10 cellular contexts compared by ENCODE assay signal in genomic region chr4:120749445-120750151, GRCh38.
A peak's percentile ranks its signal among the peaks of the same experiment; 100 is the strongest.
DNase-seq lines count a peak whose midpoint lies in the region; ATAC-seq and TF ChIP-seq lines count a peak whose summit lies in the region.
"Had no signal": no experiment of that assay in that cellular context is flagged by ENCODE, and none has a peak within 500 bp of the region (broad histone marks: within the 10 kb centered on the region; RNA-seq: fewer than 3 reads in every experiment).

No MANE protein-coding gene starts in this region.

- H3K27me3 Mint-ChIP-seq in central memory CD8-positive, alpha-beta T cell, result no peaks in the 10 kb centered on the region
- peaks cover 0 to 1% of the 10 kb centered on the region in 2 donors for H3K27me3 Mint-ChIP-seq in CD4-positive, alpha-beta memory T cell
- H3K27me3 Mint-ChIP-seq in CD14-positive monocyte (ENCODE audit: low read depth in 3 of 3), result no peaks in the 10 kb centered on the region

- H3K36me3 ChIP-seq in CD4-positive, alpha-beta memory T cell (ENCODE audit: insufficient read depth, low read length), result no peaks in the 10 kb centered on the region

- H3K27ac ChIP-seq in CD4-positive, alpha-beta memory T cell (ENCODE audit: low read depth, low read length), result no peak overlapping the region
- H3K27ac ChIP-seq: VCaP had no signal

- H3K27ac Mint-ChIP-seq in central memory CD8-positive, alpha-beta T cell (ENCODE audit: low read depth), result no peak overlapping the region
- no peak overlapping the region for H3K27ac Mint-ChIP-seq in CD4-positive, alpha-beta memory T cell
- H3K27ac Mint-ChIP-seq in CD14-positive monocyte, result no peak overlapping the region
- H3K27ac Mint-ChIP-seq: natural killer cell had no signal

- peak; percentile 23 for DNase-seq in NCI-H1092 (lab: John Stamatoyannopoulos, UW)
- DNase-seq in central memory CD8-positive, alpha-beta T cell (ENCODE audit: low spot score in 2 of 2), result no peak
- DNase-seq in Kasumi-1 (lab: John Stamatoyannopoulos, UW), result no peak
- no peak for DNase-seq in NOMO-1 treated with DMSO at 0.1 percent for 48 hours (lab: John Stamatoyannopoulos, UW; ENCODE audit: unreplicated experiment)
- DNase-seq in CD4-positive, alpha-beta memory T cell, result no peak
- no peak for DNase-seq in CD14-positive monocyte (ENCODE audit: low spot score)
- DNase-seq: natural killer cell had no signal

- no peak for TF ChIP-seq CTCF in CD14-positive monocyte (IDR thresholded peaks at IDR 0.05)

- POLR2A ChIA-PET in CD4-positive, alpha-beta memory T cell (lab: Charles Lee; ENCODE audit: partially characterized antibody), result no interaction called here

- no peak overlapping the region for H3K4me3 ChIP-seq in CD4-positive, alpha-beta memory T cell (ENCODE audit: low read length in 2 of 2)

- ATAC-seq in GM18868 (IDR thresholded peaks at IDR 0.05; ENCODE audit: unreplicated experiment) (peak; percentile 94), HG02610 (IDR thresholded peaks at IDR 0.05; ENCODE audit: unreplicated experiment) (peak; percentile 97)
- peak; percentile 49 for ATAC-seq in central memory CD8-positive, alpha-beta T cell (replicated peaks; ENCODE audit: extremely low read depth, poor library complexity, severe bottlenecking)
- ATAC-seq: natural killer cell had no signal

- H3K36me3 Mint-ChIP-seq in central memory CD8-positive, alpha-beta T cell (ENCODE audit: insufficient read depth), result no peaks in the 10 kb centered on the region
- no peaks in the 10 kb centered on the region for H3K36me3 Mint-ChIP-seq in CD4-positive, alpha-beta memory T cell
- peaks cover 0 to 2% of the 10 kb centered on the region in 2 donors for H3K36me3 Mint-ChIP-seq in CD14-positive monocyte
- H3K36me3 Mint-ChIP-seq: natural killer cell had no signal

- H3K4me1 Mint-ChIP-seq in central memory CD8-positive, alpha-beta T cell, result no peaks in the 10 kb centered on the region
- no peaks in the 10 kb centered on the region for H3K4me1 Mint-ChIP-seq in CD4-positive, alpha-beta memory T cell
- H3K4me1 Mint-ChIP-seq in CD14-positive monocyte, result peaks cover 2% of the 10 kb centered on the region
- H3K4me1 Mint-ChIP-seq: natural killer cell had no signal

- H3K9me3 Mint-ChIP-seq in central memory CD8-positive, alpha-beta T cell, result peaks cover 7% of the 10 kb centered on the region
- peaks cover 2 to 23% (median 18%) of the 10 kb centered on the region in 8 donors for H3K9me3 Mint-ChIP-seq in CD4-positive, alpha-beta memory T cell
- peaks cover 11 to 26% (median 17%) of the 10 kb centered on the region in 7 donors for H3K9me3 Mint-ChIP-seq in CD14-positive monocyte

- H3K9me3 ChIP-seq in CD4-positive, alpha-beta memory T cell (ENCODE audit: control insufficient read depth in 1 of 2, low read length in 2 of 2), result peaks cover 0 to 4% of the 10 kb centered on the region in 2 donors

- intact Hi-C loops in CD4-positive, alpha-beta memory T cell (cut with micrococcal nuclease), result no loop called here
- intact Hi-C loops in CD14-positive monocyte (cut with micrococcal nuclease), result no loop called here

- no peaks in the 10 kb centered on the region for H3K4me1 ChIP-seq in CD4-positive, alpha-beta memory T cell (ENCODE audit: insufficient read depth, low read length)

- CTCF ChIA-PET in CD4-positive, alpha-beta memory T cell (lab: Charles Lee; ENCODE audit: partially characterized antibody), result no interaction called here

- no peaks in the 10 kb centered on the region for H3K27me3 ChIP-seq in CD4-positive, alpha-beta memory T cell (ENCODE audit: insufficient read depth, low read length)

- no peak overlapping the region for H3K4me3 Mint-ChIP-seq in central memory CD8-positive, alpha-beta T cell
- no peak overlapping the region for H3K4me3 Mint-ChIP-seq in CD4-positive, alpha-beta memory T cell
- H3K4me3 Mint-ChIP-seq in CD14-positive monocyte, result no peak overlapping the region
- H3K4me3 Mint-ChIP-seq: natural killer cell had no signal
